ENCODE assay signal across 24 cellular contexts in genomic region chr12:115966376-115966775, GRCh38.
A peak's percentile ranks its signal among the peaks of the same experiment; 100 is the strongest.
DNase-seq lines count a peak whose midpoint lies in the region; ATAC-seq and TF ChIP-seq lines count a peak whose summit lies in the region.
"Had no signal": no experiment of that assay in that cellular context is flagged by ENCODE, and none has a peak within 500 bp of the region (broad histone marks: within the 10 kb centered on the region; RNA-seq: fewer than 3 reads in every experiment).

No MANE protein-coding gene starts in this region.

- 89 to 97% (median 94%) methylated on average over 4 of the region's 4 CpGs for WGBS in heart left ventricle, 4 donors

- peaks cover 53% of the 10 kb centered on the region for H3K4me1 Mint-ChIP-seq in activated CD8-positive, alpha-beta memory T cell treated with anti-CD3 and anti-CD28 coated beads, Interleukin-2, amount 10 ng/mL, durations not matched to agents 7 days and 5 days
- H3K4me1 Mint-ChIP-seq in activated T-helper 2 cell treated with anti-CD3 and anti-CD28 coated beads, Interferon-gamma antibody, Interleukin-2, Interleukin-4, amounts not matched to agents 10 μg/mL and 5 μg/mL and 100 μg/mL, durations not matched to agents 14 hours and 24 hours and 36 hours (ENCODE audit: low read depth), result peaks cover 38% of the 10 kb centered on the region
- H3K4me1 Mint-ChIP-seq in osteocyte (ENCODE audit: unreplicated experiment), result peaks cover 22% of the 10 kb centered on the region
- H3K4me1 Mint-ChIP-seq: IgD-negative memory B cell had no signal

- no peak for DNase-seq in activated CD8-positive, alpha-beta memory T cell treated with anti-CD3 and anti-CD28 coated beads, Interleukin-2, amount 10 ng/mL, durations not matched to agents 7 days and 5 days
- DNase-seq in activated CD8-positive, alpha-beta memory T cell treated with anti-CD3 and anti-CD28 coated beads, Interleukin-2, amount 50 U/mL, for 48 hours, result no peak
- peak; percentile 28 for DNase-seq in Jurkat, Clone E6-1 (ENCODE audit: low read depth, low spot score)
- no peak for DNase-seq in activated T-helper 2 cell treated with anti-CD3 and anti-CD28 coated beads, Interferon-gamma antibody, Interleukin-2, Interleukin-4, amounts not matched to agents 10 μg/mL and 5 μg/mL and 100 μg/mL, durations not matched to agents 14 hours and 24 hours and 36 hours (ENCODE audit: low spot score)
- DNase-seq in osteocyte (ENCODE audit: extremely low spot score, unreplicated experiment) (no peak), DMS114 treated with DMSO at 0.1 percent for 48 hours (lab: John Stamatoyannopoulos, UW; ENCODE audit: unreplicated experiment) (no peak), heart left ventricle (no peak)
- DNase-seq: Calu3; CD8-positive, alpha-beta T cell; DMS53; EL; GM23248; MM.1S; NCI-H1092; NCI-H1436 treated with DMSO at 0.1 percent for 48 hours; NCI-H2029; NCI-H345; NCI-H526 treated with DMSO at 0.1 percent for 48 hours had no signal

- H3K4me3 ChIP-seq in Jurkat, Clone E6-1 (ENCODE audit: low read length), result no peak overlapping the region
- no peak overlapping the region for H3K4me3 ChIP-seq in heart left ventricle
- H3K4me3 ChIP-seq: A549, BLaER1, GM12878, GM23248, HAP-1 had no signal

- no peak overlapping the region for H3K4me3 Mint-ChIP-seq in activated CD8-positive, alpha-beta memory T cell treated with anti-CD3 and anti-CD28 coated beads, Interleukin-2, amount 10 ng/mL, durations not matched to agents 7 days and 5 days
- no peak overlapping the region for H3K4me3 Mint-ChIP-seq in activated T-helper 2 cell treated with anti-CD3 and anti-CD28 coated beads, Interferon-gamma antibody, Interleukin-2, Interleukin-4, amounts not matched to agents 10 μg/mL and 5 μg/mL and 100 μg/mL, durations not matched to agents 14 hours and 24 hours and 36 hours (ENCODE audit: low read depth)
- H3K4me3 Mint-ChIP-seq in osteocyte (ENCODE audit: unreplicated experiment), result no peak overlapping the region
- H3K4me3 Mint-ChIP-seq: CD8-positive, alpha-beta T cell; IgD-negative memory B cell had no signal

- H3K27ac Mint-ChIP-seq in activated CD8-positive, alpha-beta memory T cell treated with anti-CD3 and anti-CD28 coated beads, Interleukin-2, amount 10 ng/mL, durations not matched to agents 7 days and 5 days, result peak overlapping the region; percentile 92
- peak overlapping the region; percentile 6 for H3K27ac Mint-ChIP-seq in activated T-helper 2 cell treated with anti-CD3 and anti-CD28 coated beads, Interferon-gamma antibody, Interleukin-2, Interleukin-4, amounts not matched to agents 10 μg/mL and 5 μg/mL and 100 μg/mL, durations not matched to agents 14 hours and 24 hours and 36 hours
- H3K27ac Mint-ChIP-seq in osteocyte (ENCODE audit: unreplicated experiment), result peak overlapping the region; percentile 41
- H3K27ac Mint-ChIP-seq: CD8-positive, alpha-beta T cell had no signal

- no peaks in the 10 kb centered on the region for H3K9me3 Mint-ChIP-seq in activated CD8-positive, alpha-beta memory T cell treated with anti-CD3 and anti-CD28 coated beads, Interleukin-2, amount 10 ng/mL, durations not matched to agents 7 days and 5 days (ENCODE audit: low read depth)
- no peaks in the 10 kb centered on the region for H3K9me3 Mint-ChIP-seq in activated T-helper 2 cell treated with anti-CD3 and anti-CD28 coated beads, Interferon-gamma antibody, Interleukin-2, Interleukin-4, amounts not matched to agents 10 μg/mL and 5 μg/mL and 100 μg/mL, durations not matched to agents 14 hours and 24 hours and 36 hours
- no peaks in the 10 kb centered on the region for H3K9me3 Mint-ChIP-seq in osteocyte (ENCODE audit: unreplicated experiment)
- H3K9me3 Mint-ChIP-seq: CD8-positive, alpha-beta T cell; IgD-negative memory B cell had no signal

- H3K36me3 ChIP-seq in heart left ventricle, result peaks cover 2 to 100% (median 96%) of the 10 kb centered on the region in 9 donors

- CTCF ChIA-PET in activated CD8-positive, alpha-beta memory T cell treated with anti-CD3 and anti-CD28 coated beads, Interleukin-2, amount 10 ng/mL, durations not matched to agents 7 days and 5 days (lab: Charles Lee), result no interaction called here

- peaks cover 0 to 12% (median 3%) of the 10 kb centered on the region in 12 donors for H3K4me1 ChIP-seq in heart left ventricle
- H3K4me1 ChIP-seq: A549, HAP-1 had no signal

- ATAC-seq in activated CD8-positive, alpha-beta memory T cell treated with anti-CD3 and anti-CD28 coated beads, Interleukin-2, amount 10 ng/mL, durations not matched to agents 7 days and 5 days, result no peak
- no peak for ATAC-seq in heart left ventricle
- ATAC-seq: A549; CD8-positive, alpha-beta T cell; GM12878; Panc1 had no signal

- peaks cover 58% of the 10 kb centered on the region for H3K36me3 Mint-ChIP-seq in activated CD8-positive, alpha-beta memory T cell treated with anti-CD3 and anti-CD28 coated beads, Interleukin-2, amount 10 ng/mL, durations not matched to agents 7 days and 5 days
- peaks cover 74% of the 10 kb centered on the region for H3K36me3 Mint-ChIP-seq in activated T-helper 2 cell treated with anti-CD3 and anti-CD28 coated beads, Interferon-gamma antibody, Interleukin-2, Interleukin-4, amounts not matched to agents 10 μg/mL and 5 μg/mL and 100 μg/mL, durations not matched to agents 14 hours and 24 hours and 36 hours (ENCODE audit: low read depth)
- peaks cover 68% of the 10 kb centered on the region for H3K36me3 Mint-ChIP-seq in osteocyte (ENCODE audit: unreplicated experiment)

- H3K27me3 Mint-ChIP-seq in activated CD8-positive, alpha-beta memory T cell treated with anti-CD3 and anti-CD28 coated beads, Interleukin-2, amount 10 ng/mL, durations not matched to agents 7 days and 5 days, result no peaks in the 10 kb centered on the region
- no peaks in the 10 kb centered on the region for H3K27me3 Mint-ChIP-seq in activated T-helper 2 cell treated with anti-CD3 and anti-CD28 coated beads, Interferon-gamma antibody, Interleukin-2, Interleukin-4, amounts not matched to agents 10 μg/mL and 5 μg/mL and 100 μg/mL, durations not matched to agents 14 hours and 24 hours and 36 hours (ENCODE audit: low read depth)
- H3K27me3 Mint-ChIP-seq in osteocyte (ENCODE audit: unreplicated experiment), result no peaks in the 10 kb centered on the region
- H3K27me3 Mint-ChIP-seq: IgD-negative memory B cell had no signal

- intact Hi-C loops in activated T-helper 2 cell treated with anti-CD3 and anti-CD28 coated beads, Interferon-gamma antibody, Interleukin-2, Interleukin-4, amounts not matched to agents 10 μg/mL and 5 μg/mL and 100 μg/mL, durations not matched to agents 14 hours and 24 hours and 36 hours (cut with micrococcal nuclease), result no loop called here
- intact Hi-C loops in heart left ventricle (cut with DNase I), result no loop called here

- no peak for TF ChIP-seq POLR2A in heart left ventricle (IDR thresholded peaks at IDR 0.05)

- H3K27ac ChIP-seq in heart left ventricle, result no peak overlapping the region
- H3K27ac ChIP-seq: A549, BLaER1, GM23248 had no signal

- TF ChIP-seq CTCF in osteocyte (IDR thresholded peaks at IDR 0.05) (no peak), heart left ventricle (IDR thresholded peaks at IDR 0.05) (no peak)

- H3K9me3 ChIP-seq in heart left ventricle, result no peaks in the 10 kb centered on the region
- H3K9me3 ChIP-seq: A549, BLaER1, HAP-1 had no signal

- H3K27me3 ChIP-seq in heart left ventricle, result no peaks in the 10 kb centered on the region
- H3K27me3 ChIP-seq: BLaER1 had no signal

Comparison
In these comparisons a context has a peak if more than half of its experiments do, and no peak if none do; other contexts are left out.
1. H3K27ac Mint-ChIP-seq: peak in every context shown above with its lines; median percentile 92 in activated CD8-positive, alpha-beta memory T cell treated with anti-CD3 and anti-CD28 coated beads, Interleukin-2, amount 10 ng/mL, durations not matched to agents 7 days and 5 days; 41 in osteocyte; 6 in activated T-helper 2 cell treated with anti-CD3 and anti-CD28 coated beads, Interferon-gamma antibody, Interleukin-2, Interleukin-4, amounts not matched to agents 10 μg/mL and 5 μg/mL and 100 μg/mL, durations not matched to agents 14 hours and 24 hours and 36 hours.